In the genomic region with DNA sequence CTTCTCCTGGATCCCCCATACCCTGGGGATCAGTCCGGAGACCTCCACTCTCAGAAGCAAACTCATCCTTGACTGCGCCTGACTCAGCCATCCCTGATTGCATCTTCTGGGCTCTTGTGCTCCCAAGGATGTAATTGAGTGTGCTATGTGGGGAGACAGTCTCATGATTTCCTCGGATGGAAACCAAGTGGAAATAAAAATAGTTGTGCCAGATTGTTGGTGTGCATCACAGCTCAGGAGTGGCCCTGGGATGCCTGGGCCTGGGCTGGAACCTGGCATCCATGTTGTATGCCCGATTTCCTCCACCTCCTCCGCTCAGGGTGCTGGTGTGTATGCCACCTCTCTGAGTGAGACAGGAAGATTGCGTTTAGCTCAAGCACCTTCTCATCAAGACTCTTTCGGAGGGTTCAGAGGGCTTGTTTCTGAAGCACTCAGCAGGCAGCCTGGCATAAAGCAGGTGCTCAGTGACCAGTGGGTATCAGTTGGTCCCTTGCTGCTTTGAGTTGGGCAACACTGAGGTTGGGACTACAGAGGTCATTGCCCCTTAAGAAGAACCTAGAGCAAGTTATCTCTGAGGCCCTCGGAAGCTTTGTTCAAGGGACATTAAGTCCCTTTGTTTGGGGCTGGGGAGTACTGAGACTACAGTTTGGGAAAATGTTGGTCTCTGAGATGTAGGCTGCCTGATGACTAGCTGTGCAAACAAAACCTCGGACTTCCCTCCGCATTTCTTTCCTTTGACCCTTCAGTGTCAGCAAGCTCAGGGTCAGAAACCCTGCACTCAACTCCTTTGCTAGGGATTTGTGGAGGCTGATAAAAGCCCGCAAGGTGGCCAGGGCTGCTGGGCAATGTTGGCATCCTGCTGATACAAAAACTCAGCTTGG, we compare ENCODE assay signal across 1 cellular context.
A peak's percentile ranks its signal among the peaks of the same experiment; 100 is the strongest.
TF ChIP-seq lines count a peak whose summit lies in the region.

No MANE protein-coding gene starts in this region.

TF ChIP-seq in HepG2, 621 proteins besides CTCF, POLR2A, EP300 and RAD21 (continued from another document and continues in another):
- TF ChIP-seq, protein P1, sequence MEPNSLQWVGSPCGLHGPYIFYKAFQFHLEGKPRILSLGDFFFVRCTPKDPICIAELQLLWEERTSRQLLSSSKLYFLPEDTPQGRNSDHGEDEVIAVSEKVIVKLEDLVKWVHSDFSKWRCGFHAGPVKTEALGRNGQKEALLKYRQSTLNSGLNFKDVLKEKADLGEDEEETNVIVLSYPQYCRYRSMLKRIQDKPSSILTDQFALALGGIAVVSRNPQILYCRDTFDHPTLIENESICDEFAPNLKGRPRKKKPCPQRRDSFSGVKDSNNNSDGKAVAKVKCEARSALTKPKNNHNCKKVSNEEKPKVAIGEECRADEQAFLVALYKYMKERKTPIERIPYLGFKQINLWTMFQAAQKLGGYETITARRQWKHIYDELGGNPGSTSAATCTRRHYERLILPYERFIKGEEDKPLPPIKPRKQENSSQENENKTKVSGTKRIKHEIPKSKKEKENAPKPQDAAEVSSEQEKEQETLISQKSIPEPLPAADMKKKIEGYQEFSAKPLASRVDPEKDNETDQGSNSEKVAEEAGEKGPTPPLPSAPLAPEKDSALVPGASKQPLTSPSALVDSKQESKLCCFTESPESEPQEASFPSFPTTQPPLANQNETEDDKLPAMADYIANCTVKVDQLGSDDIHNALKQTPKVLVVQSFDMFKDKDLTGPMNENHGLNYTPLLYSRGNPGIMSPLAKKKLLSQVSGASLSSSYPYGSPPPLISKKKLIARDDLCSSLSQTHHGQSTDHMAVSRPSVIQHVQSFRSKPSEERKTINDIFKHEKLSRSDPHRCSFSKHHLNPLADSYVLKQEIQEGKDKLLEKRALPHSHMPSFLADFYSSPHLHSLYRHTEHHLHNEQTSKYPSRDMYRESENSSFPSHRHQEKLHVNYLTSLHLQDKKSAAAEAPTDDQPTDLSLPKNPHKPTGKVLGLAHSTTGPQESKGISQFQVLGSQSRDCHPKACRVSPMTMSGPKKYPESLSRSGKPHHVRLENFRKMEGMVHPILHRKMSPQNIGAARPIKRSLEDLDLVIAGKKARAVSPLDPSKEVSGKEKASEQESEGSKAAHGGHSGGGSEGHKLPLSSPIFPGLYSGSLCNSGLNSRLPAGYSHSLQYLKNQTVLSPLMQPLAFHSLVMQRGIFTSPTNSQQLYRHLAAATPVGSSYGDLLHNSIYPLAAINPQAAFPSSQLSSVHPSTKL (CRISPR knock-in tag; IDR thresholded peaks at IDR 0.05) = peak; percentile 53
- TF ChIP-seq TEAD3 (CRISPR knock-in tag; optimal IDR thresholded peaks at IDR 0.05; ENCODE audit: borderline replicate concordance) (peak; percentile 43), ASH2L (IDR thresholded peaks at IDR 0.05; ENCODE audit: insufficient read length, low read depth, low read length) (no peak), RARA (CRISPR knock-in tag; IDR thresholded peaks at IDR 0.05) (peak; percentile 26; the same call in 1 of the 2 replicates), TCF7 (IDR thresholded peaks at IDR 0.05; ENCODE audit: low read depth) (peak; percentile 67), HDAC2 (CRISPR knock-in tag; IDR thresholded peaks at IDR 0.05) (peak; percentile 47; the same call in 1 of the 2 replicates), NR2F1 (CRISPR knock-in tag; IDR thresholded peaks at IDR 0.05) (peak; percentile 31 to 63; a peak in 1 of 4 replicates), ESRRA (CRISPR knock-in tag; IDR thresholded peaks at IDR 0.05; ENCODE audit: low read depth) (peak; percentile 60; the same call in 1 of the 2 replicates), FOXA1 (IDR thresholded peaks at IDR 0.05) (no peak), FOXA1 (CRISPR knock-in tag; IDR thresholded peaks at IDR 0.05) (0 out of 2 replicates have a peak, but pooled peaks have one; percentile 9), KAT8 (CRISPR knock-in tag; IDR thresholded peaks at IDR 0.05) (no peak), NCOA2 (CRISPR knock-in tag; IDR thresholded peaks at IDR 0.05) (peak; percentile 37; the same call in 1 of the 2 replicates), JUND (CRISPR knock-in tag; IDR thresholded peaks at IDR 0.05) (no peak), ZNF674 (CRISPR knock-in tag; IDR thresholded peaks at IDR 0.05; ENCODE audit: low read depth) (no peak), ZKSCAN5 (CRISPR knock-in tag; IDR thresholded peaks at IDR 0.05) (0 out of 2 replicates have a peak, but pooled peaks have one; percentile 13), ETV5 (CRISPR knock-in tag; IDR thresholded peaks at IDR 0.05; ENCODE audit: borderline replicate concordance) (peak; percentile 29; the same call in 1 of the 2 replicates), FOSL2 (CRISPR knock-in tag; IDR thresholded peaks at IDR 0.05) (peak; percentile 53), ZNF7 (CRISPR knock-in tag; IDR thresholded peaks at IDR 0.05) (peak; percentile 89), ISL2 (CRISPR knock-in tag; IDR thresholded peaks at IDR 0.05) (peak; percentile 43; the same call in 1 of the 2 replicates), CREM (IDR thresholded peaks at IDR 0.05) (peak; percentile 39; the same call in 1 of the 2 replicates), CREM (CRISPR knock-in tag; IDR thresholded peaks at IDR 0.05) (no peak), JARID2 (CRISPR knock-in tag; IDR thresholded peaks at IDR 0.05; ENCODE audit: insufficient replicate concordance) (no peak), SOX6 (IDR thresholded peaks at IDR 0.05) (no peak), SOX6 (CRISPR knock-in tag; IDR thresholded peaks at IDR 0.05) (peak; percentile 83), NR2C2 (CRISPR knock-in tag; IDR thresholded peaks at IDR 0.05; ENCODE audit: borderline replicate concordance) (peak; percentile 73), GMEB1 (CRISPR knock-in tag; IDR thresholded peaks at IDR 0.05; ENCODE audit: borderline replicate concordance) (no peak), MXD1 (CRISPR knock-in tag; IDR thresholded peaks at IDR 0.05) (no peak), NFRKB (IDR thresholded peaks at IDR 0.05) (no peak), NR2F2 (IDR thresholded peaks at IDR 0.05; ENCODE audit: borderline replicate concordance, low read depth) (peak; percentile 59; the same call in 1 of the 2 replicates), ZNF749 (CRISPR knock-in tag; IDR thresholded peaks at IDR 0.05; ENCODE audit: borderline replicate concordance) (no peak), ZNF768 (CRISPR knock-in tag; IDR thresholded peaks at IDR 0.05) (no peak), ZNF556 (CRISPR knock-in tag; IDR thresholded peaks at IDR 0.05; ENCODE audit: borderline replicate concordance) (0 out of 2 replicates have a peak, but pooled peaks have one; percentile 16), NR2F6 (IDR thresholded peaks at IDR 0.05) (peak; percentile 70), NR2F6 (CRISPR knock-in tag; IDR thresholded peaks at IDR 0.05) (peak; percentile 50; the same call in 1 of the 2 replicates), MEIS1 (CRISPR knock-in tag; IDR thresholded peaks at IDR 0.05; ENCODE audit: borderline replicate concordance) (peak; percentile 24; the same call in 1 of the 2 replicates), CEBPB (IDR thresholded peaks at IDR 0.05; ENCODE audit: borderline replicate concordance, low read depth, low read length) (no peak), ZFP91 (CRISPR knock-in tag; IDR thresholded peaks at IDR 0.05; ENCODE audit: borderline replicate concordance) (peak; percentile 25; the same call in 1 of the 2 replicates)
- TF ChIP-seq, protein P2, sequence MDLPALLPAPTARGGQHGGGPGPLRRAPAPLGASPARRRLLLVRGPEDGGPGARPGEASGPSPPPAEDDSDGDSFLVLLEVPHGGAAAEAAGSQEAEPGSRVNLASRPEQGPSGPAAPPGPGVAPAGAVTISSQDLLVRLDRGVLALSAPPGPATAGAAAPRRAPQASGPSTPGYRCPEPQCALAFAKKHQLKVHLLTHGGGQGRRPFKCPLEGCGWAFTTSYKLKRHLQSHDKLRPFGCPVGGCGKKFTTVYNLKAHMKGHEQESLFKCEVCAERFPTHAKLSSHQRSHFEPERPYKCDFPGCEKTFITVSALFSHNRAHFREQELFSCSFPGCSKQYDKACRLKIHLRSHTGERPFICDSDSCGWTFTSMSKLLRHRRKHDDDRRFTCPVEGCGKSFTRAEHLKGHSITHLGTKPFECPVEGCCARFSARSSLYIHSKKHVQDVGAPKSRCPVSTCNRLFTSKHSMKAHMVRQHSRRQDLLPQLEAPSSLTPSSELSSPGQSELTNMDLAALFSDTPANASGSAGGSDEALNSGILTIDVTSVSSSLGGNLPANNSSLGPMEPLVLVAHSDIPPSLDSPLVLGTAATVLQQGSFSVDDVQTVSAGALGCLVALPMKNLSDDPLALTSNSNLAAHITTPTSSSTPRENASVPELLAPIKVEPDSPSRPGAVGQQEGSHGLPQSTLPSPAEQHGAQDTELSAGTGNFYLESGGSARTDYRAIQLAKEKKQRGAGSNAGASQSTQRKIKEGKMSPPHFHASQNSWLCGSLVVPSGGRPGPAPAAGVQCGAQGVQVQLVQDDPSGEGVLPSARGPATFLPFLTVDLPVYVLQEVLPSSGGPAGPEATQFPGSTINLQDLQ (CRISPR knock-in tag; IDR thresholded peaks at IDR 0.05) = 0 out of 2 replicates have a peak, but pooled peaks have one; percentile 28
- TF ChIP-seq, protein P3, sequence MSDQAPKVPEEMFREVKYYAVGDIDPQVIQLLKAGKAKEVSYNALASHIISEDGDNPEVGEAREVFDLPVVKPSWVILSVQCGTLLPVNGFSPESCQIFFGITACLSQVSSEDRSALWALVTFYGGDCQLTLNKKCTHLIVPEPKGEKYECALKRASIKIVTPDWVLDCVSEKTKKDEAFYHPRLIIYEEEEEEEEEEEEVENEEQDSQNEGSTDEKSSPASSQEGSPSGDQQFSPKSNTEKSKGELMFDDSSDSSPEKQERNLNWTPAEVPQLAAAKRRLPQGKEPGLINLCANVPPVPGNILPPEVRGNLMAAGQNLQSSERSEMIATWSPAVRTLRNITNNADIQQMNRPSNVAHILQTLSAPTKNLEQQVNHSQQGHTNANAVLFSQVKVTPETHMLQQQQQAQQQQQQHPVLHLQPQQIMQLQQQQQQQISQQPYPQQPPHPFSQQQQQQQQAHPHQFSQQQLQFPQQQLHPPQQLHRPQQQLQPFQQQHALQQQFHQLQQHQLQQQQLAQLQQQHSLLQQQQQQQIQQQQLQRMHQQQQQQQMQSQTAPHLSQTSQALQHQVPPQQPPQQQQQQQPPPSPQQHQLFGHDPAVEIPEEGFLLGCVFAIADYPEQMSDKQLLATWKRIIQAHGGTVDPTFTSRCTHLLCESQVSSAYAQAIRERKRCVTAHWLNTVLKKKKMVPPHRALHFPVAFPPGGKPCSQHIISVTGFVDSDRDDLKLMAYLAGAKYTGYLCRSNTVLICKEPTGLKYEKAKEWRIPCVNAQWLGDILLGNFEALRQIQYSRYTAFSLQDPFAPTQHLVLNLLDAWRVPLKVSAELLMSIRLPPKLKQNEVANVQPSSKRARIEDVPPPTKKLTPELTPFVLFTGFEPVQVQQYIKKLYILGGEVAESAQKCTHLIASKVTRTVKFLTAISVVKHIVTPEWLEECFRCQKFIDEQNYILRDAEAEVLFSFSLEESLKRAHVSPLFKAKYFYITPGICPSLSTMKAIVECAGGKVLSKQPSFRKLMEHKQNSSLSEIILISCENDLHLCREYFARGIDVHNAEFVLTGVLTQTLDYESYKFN (CRISPR knock-in tag; conservative IDR thresholded peaks at IDR 0.05) = peak; percentile 63
- TF ChIP-seq, protein P4, sequence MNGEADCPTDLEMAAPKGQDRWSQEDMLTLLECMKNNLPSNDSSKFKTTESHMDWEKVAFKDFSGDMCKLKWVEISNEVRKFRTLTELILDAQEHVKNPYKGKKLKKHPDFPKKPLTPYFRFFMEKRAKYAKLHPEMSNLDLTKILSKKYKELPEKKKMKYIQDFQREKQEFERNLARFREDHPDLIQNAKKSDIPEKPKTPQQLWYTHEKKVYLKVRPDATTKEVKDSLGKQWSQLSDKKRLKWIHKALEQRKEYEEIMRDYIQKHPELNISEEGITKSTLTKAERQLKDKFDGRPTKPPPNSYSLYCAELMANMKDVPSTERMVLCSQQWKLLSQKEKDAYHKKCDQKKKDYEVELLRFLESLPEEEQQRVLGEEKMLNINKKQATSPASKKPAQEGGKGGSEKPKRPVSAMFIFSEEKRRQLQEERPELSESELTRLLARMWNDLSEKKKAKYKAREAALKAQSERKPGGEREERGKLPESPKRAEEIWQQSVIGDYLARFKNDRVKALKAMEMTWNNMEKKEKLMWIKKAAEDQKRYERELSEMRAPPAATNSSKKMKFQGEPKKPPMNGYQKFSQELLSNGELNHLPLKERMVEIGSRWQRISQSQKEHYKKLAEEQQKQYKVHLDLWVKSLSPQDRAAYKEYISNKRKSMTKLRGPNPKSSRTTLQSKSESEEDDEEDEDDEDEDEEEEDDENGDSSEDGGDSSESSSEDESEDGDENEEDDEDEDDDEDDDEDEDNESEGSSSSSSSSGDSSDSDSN (CRISPR knock-in tag; IDR thresholded peaks at IDR 0.05) = 0 out of 2 replicates have a peak, but pooled peaks have one; percentile 23
- TF ChIP-seq, protein P5, sequence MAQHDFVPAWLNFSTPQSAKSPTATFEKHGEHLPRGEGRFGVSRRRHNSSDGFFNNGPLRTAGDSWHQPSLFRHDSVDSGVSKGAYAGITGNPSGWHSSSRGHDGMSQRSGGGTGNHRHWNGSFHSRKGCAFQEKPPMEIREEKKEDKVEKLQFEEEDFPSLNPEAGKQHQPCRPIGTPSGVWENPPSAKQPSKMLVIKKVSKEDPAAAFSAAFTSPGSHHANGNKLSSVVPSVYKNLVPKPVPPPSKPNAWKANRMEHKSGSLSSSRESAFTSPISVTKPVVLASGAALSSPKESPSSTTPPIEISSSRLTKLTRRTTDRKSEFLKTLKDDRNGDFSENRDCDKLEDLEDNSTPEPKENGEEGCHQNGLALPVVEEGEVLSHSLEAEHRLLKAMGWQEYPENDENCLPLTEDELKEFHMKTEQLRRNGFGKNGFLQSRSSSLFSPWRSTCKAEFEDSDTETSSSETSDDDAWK (CRISPR knock-in tag; IDR thresholded peaks at IDR 0.05) = no peak
